9 cellular contexts compared by ENCODE assay signal in genomic region chr7:33744293-33744692, GRCh38.
DNase-seq lines count a peak whose midpoint lies in the region; ATAC-seq and TF ChIP-seq lines count a peak whose summit lies in the region.
"Had no signal": no experiment of that assay in that cellular context is flagged by ENCODE, and none has a peak within 500 bp of the region (broad histone marks: within the 10 kb centered on the region; RNA-seq: fewer than 3 reads in every experiment).

No MANE protein-coding gene starts in this region.

- H3K4me1 Mint-ChIP-seq in immature natural killer cell, result peaks cover 27 to 47% of the 10 kb centered on the region in 2 donors

- intact Hi-C loops in lower leg skin (cut with DNase I; ENCODE audit: low total_unique reads), result no loop called here

- peak overlapping the region in 1 of 5 donors; percentile 61 for H3K4me3 Mint-ChIP-seq in immature natural killer cell
- H3K4me3 Mint-ChIP-seq: activated naive CD8-positive, alpha-beta T cell had no signal

- H3K9me3 ChIP-seq in tibial nerve, result peaks cover 0 to 2% (median 0%) of the 10 kb centered on the region in 4 donors

- POLR2A ChIA-PET in BJ (lab: Charles Lee), result no interaction called here

- peaks cover 0 to 8% (median 0%) of the 10 kb centered on the region in 3 donors for H3K36me3 Mint-ChIP-seq in immature natural killer cell

- TF ChIP-seq CTCF in BJ (IDR thresholded peaks at IDR 0.05; ENCODE audit: insufficient read depth, low read depth, low read length) (peak; percentile 13; the same call in 1 of the 2 replicates), tibial nerve (IDR thresholded peaks at IDR 0.05) (peak in 2 of 5 experiments; percentile 21), lower leg skin (IDR thresholded peaks at IDR 0.05) (no peak)

- CTCF ChIA-PET in BJ (lab: Yijun Ruan, JAX), result interaction anchor here (1.0 kb wide), 1 partner anchor 14 kb away, joined by 3 read pairs; no protein-coding TSS in a partner anchor

- H3K27me3 ChIP-seq in BJ (ENCODE audit: control insufficient read depth, insufficient read depth, low read length) (no peaks in the 10 kb centered on the region), H7 (ENCODE audit: control insufficient read depth, insufficient read depth, low read length) (no peaks in the 10 kb centered on the region), tibial nerve (no peaks in the 10 kb centered on the region)

- TF ChIP-seq POLR2A in tibial nerve (IDR thresholded peaks at IDR 0.05), result no peak
- no peak for TF ChIP-seq POLR2A in lower leg skin (IDR thresholded peaks at IDR 0.05)

- no peak for TF ChIP-seq EP300 in tibial nerve (IDR thresholded peaks at IDR 0.05)

- H3K27ac ChIP-seq in tibial nerve, result no peak overlapping the region

- H3K4me3 ChIP-seq in BJ (ENCODE audit: low read depth, low read length) (no peak overlapping the region), H7 (ENCODE audit: insufficient read depth, low read depth, low read length) (no peak overlapping the region), tibial nerve (no peak overlapping the region), lower leg skin (ENCODE audit: low read depth, poor library complexity, severe bottlenecking) (no peak overlapping the region)

- no peak for ATAC-seq in GM21786 (IDR thresholded peaks at IDR 0.05; ENCODE audit: unreplicated experiment)

- no peaks in the 10 kb centered on the region for H3K9me3 Mint-ChIP-seq in immature natural killer cell

- H3K27me3 Mint-ChIP-seq in immature natural killer cell (ENCODE audit: low read depth in 3 of 3), result peaks cover 1 to 2% (median 2%) of the 10 kb centered on the region in 3 donors
- H3K27me3 Mint-ChIP-seq: activated naive CD8-positive, alpha-beta T cell had no signal

- no peak for DNase-seq in BJ (ENCODE audit: low read depth)
- peak; percentile 52 for DNase-seq in H7
- DNase-seq in RKO (ENCODE audit: low spot score), result peak; percentile 11
- peak; percentile 20 to 32 (median 25) for DNase-seq in immature natural killer cell
- DNase-seq in ureter (ENCODE audit: low spot score), result no peak
- no peak for DNase-seq in tibial nerve (ENCODE audit: low spot score in 2 of 2)
- DNase-seq in lower leg skin (ENCODE audit: low spot score in 2 of 2), result no peak

- H3K4me1 ChIP-seq in tibial nerve, result no peaks in the 10 kb centered on the region

- no peaks in the 10 kb centered on the region for H3K36me3 ChIP-seq in BJ (ENCODE audit: control insufficient read depth, insufficient read depth, low read length)
- no peaks in the 10 kb centered on the region for H3K36me3 ChIP-seq in H7 (replicated peaks; ENCODE audit: control insufficient read depth, insufficient read depth, low read length)
- no peaks in the 10 kb centered on the region for H3K36me3 ChIP-seq in tibial nerve

- WGBS in tibial nerve, 2 donors, result 91 to 96% methylated on average over 2 of the region's 2 CpGs
- WGBS in lower leg skin, 2 donors, result 97 to 100% methylated on average over 2 of the region's 2 CpGs

- peak overlapping the region in 1 of 6 donors; percentile 39 for H3K27ac Mint-ChIP-seq in immature natural killer cell
- H3K27ac Mint-ChIP-seq: activated naive CD8-positive, alpha-beta T cell had no signal

Comparison
In these comparisons a context has a peak if more than half of its experiments do, and no peak if none do; other contexts are left out.
1. DNase-seq: peak in H7 (single experiment), RKO (single experiment) and immature natural killer cell (3 of 3); none in BJ (single experiment), ureter (single experiment), tibial nerve (0 of 2) and lower leg skin (0 of 2).